In genomic region chr1:214640431-214641213, GRCh38 we compare ENCODE assay signal across 18 cellular contexts. TPM values are rescaled to one million over a fixed set of nuclear protein-coding genes. Genes with fewer than 3 reads are reported as not detected.
DNase-seq lines count a peak whose midpoint lies in the region; ATAC-seq and TF ChIP-seq lines count a peak whose summit lies in the region.
"Had no signal": no experiment of that assay in that cellular context is flagged by ENCODE, and none has a peak within 500 bp of the region (broad histone marks: within the 10 kb centered on the region; RNA-seq: fewer than 3 reads in every experiment).

No MANE protein-coding gene starts in this region.

- H3K4me3 ChIP-seq in CD8-positive, alpha-beta memory T cell (ENCODE audit: low read length), result peak overlapping the region; percentile 35
- H3K4me3 ChIP-seq in right atrium auricular region, result no peak overlapping the region
- H3K4me3 ChIP-seq in body of pancreas, result no peak overlapping the region
- H3K4me3 ChIP-seq: BLaER1 treated with 17β-estradiol and CSF1 and Interleukin-3, amounts not matched to agents 10 nM and 100 nM had no signal

- H3K4me3 Mint-ChIP-seq in activated CD4-positive, alpha-beta T cell treated with anti-CD3 and anti-CD28 coated beads for 36 hours, result no peak overlapping the region
- H3K4me3 Mint-ChIP-seq in CD8-positive, alpha-beta memory T cell, result no peak overlapping the region
- no peak overlapping the region for H3K4me3 Mint-ChIP-seq in T-cell
- no peak overlapping the region for H3K4me3 Mint-ChIP-seq in naive thymus-derived CD8-positive, alpha-beta T cell
- H3K4me3 Mint-ChIP-seq: IgD-negative memory B cell had no signal

- no peak overlapping the region for H3K27ac ChIP-seq in CD8-positive, alpha-beta memory T cell (ENCODE audit: low read depth, low read length)
- H3K27ac ChIP-seq in right atrium auricular region, result no peak overlapping the region
- no peak overlapping the region for H3K27ac ChIP-seq in body of pancreas
- H3K27ac ChIP-seq: 22Rv1; BLaER1 treated with 17β-estradiol and CSF1 and Interleukin-3, amounts not matched to agents 10 nM and 100 nM had no signal

- H3K27me3 Mint-ChIP-seq in activated CD4-positive, alpha-beta T cell treated with anti-CD3 and anti-CD28 coated beads for 36 hours, result no peaks in the 10 kb centered on the region
- H3K27me3 Mint-ChIP-seq in CD8-positive, alpha-beta memory T cell, result no peaks in the 10 kb centered on the region
- no peaks in the 10 kb centered on the region for H3K27me3 Mint-ChIP-seq in T-cell
- H3K27me3 Mint-ChIP-seq in naive thymus-derived CD8-positive, alpha-beta T cell, result no peaks in the 10 kb centered on the region
- H3K27me3 Mint-ChIP-seq: IgD-negative memory B cell had no signal

- peaks cover 41% of the 10 kb centered on the region for H3K36me3 Mint-ChIP-seq in activated CD4-positive, alpha-beta T cell treated with anti-CD3 and anti-CD28 coated beads for 36 hours (ENCODE audit: low read depth)
- H3K36me3 Mint-ChIP-seq in CD8-positive, alpha-beta memory T cell, result no peaks in the 10 kb centered on the region
- no peaks in the 10 kb centered on the region for H3K36me3 Mint-ChIP-seq in T-cell
- peaks cover 0 to 12% (median 4%) of the 10 kb centered on the region in 3 donors for H3K36me3 Mint-ChIP-seq in naive thymus-derived CD8-positive, alpha-beta T cell
- H3K36me3 Mint-ChIP-seq: IgD-negative memory B cell had no signal

- H3K36me3 ChIP-seq in CD8-positive, alpha-beta memory T cell (ENCODE audit: insufficient read depth, low read length), result no peaks in the 10 kb centered on the region
- H3K36me3 ChIP-seq in right atrium auricular region (no peaks in the 10 kb centered on the region), body of pancreas (replicated peaks in 1 of 2; ENCODE audit: insufficient read depth in 1 of 2, low read depth in 2 of 2) (no peaks in the 10 kb centered on the region)

- H3K27ac Mint-ChIP-seq in activated CD4-positive, alpha-beta T cell treated with anti-CD3 and anti-CD28 coated beads for 36 hours, result no peak overlapping the region
- H3K27ac Mint-ChIP-seq in CD8-positive, alpha-beta memory T cell, result no peak overlapping the region
- H3K27ac Mint-ChIP-seq in T-cell, result no peak overlapping the region
- H3K27ac Mint-ChIP-seq in naive thymus-derived CD8-positive, alpha-beta T cell, result no peak overlapping the region
- H3K27ac Mint-ChIP-seq: IgD-negative memory B cell had no signal

- peaks cover 14% of the 10 kb centered on the region for H3K9me3 Mint-ChIP-seq in activated CD4-positive, alpha-beta T cell treated with anti-CD3 and anti-CD28 coated beads for 36 hours (ENCODE audit: low read depth)
- H3K9me3 Mint-ChIP-seq in CD8-positive, alpha-beta memory T cell, result no peaks in the 10 kb centered on the region
- no peaks in the 10 kb centered on the region for H3K9me3 Mint-ChIP-seq in T-cell
- peaks cover 0 to 12% (median 0%) of the 10 kb centered on the region in 9 donors for H3K9me3 Mint-ChIP-seq in naive thymus-derived CD8-positive, alpha-beta T cell
- H3K9me3 Mint-ChIP-seq: IgD-negative memory B cell had no signal

- POLR2A ChIA-PET in activated CD4-positive, alpha-beta T cell treated with anti-CD3 and anti-CD28 coated beads for 36 hours (lab: Charles Lee), result no interaction called here
- POLR2A ChIA-PET in CD8-positive, alpha-beta memory T cell (lab: Charles Lee), result no interaction called here
- POLR2A ChIA-PET in T-cell (lab: Charles Lee), result interaction anchor here in 1 of 2 donors (0.6 kb wide), 2 partner anchors 25 to 927 kb away, joined by 3 read pairs; partner anchors contain the start of gene KCTD3
- POLR2A ChIA-PET in naive thymus-derived CD8-positive, alpha-beta T cell (lab: Charles Lee), result interaction anchor here (1.2 kb wide), 1 partner anchor 12 kb away, joined by 4 read pairs; no protein-coding TSS in a partner anchor

- TF ChIP-seq CTCF in right atrium auricular region (IDR thresholded peaks at IDR 0.05) (no peak), body of pancreas (IDR thresholded peaks at IDR 0.05) (no peak)

- DNase-seq in activated CD4-positive, alpha-beta T cell treated with anti-CD3 and anti-CD28 coated beads for 36 hours, result no peak
- no peak for DNase-seq in activated CD4-positive, alpha-beta T cell treated with anti-CD3 and anti-CD28 coated beads, Interleukin-2, amount 50 U/mL, for 48 hours
- peak in 1 of 5 donors; percentile 32 for DNase-seq in CD8-positive, alpha-beta memory T cell
- peak in 4 of 34 experiments; percentile 6 to 31 (median 8) for DNase-seq in T-cell
- peak in 4 of 10 donors; percentile 6 to 61 (median 38) for DNase-seq in naive thymus-derived CD8-positive, alpha-beta T cell
- DNase-seq in right atrium auricular region (ENCODE audit: low spot score), result no peak
- no peak for DNase-seq in NCI-H2196 (lab: John Stamatoyannopoulos, UW; ENCODE audit: unreplicated experiment)
- no peak for DNase-seq in body of pancreas
- DNase-seq: Caco-2, NCI-H187 treated with DMSO at 0.1 percent for 48 hours, NCI-H446, NCI-H69, OCI-M1, SHP77 treated with DMSO at 0.1 percent for 48 hours had no signal

- intact Hi-C loops in activated CD4-positive, alpha-beta T cell treated with anti-CD3 and anti-CD28 coated beads for 36 hours (cut with DNase I, micrococcal nuclease), result no loop called here
- intact Hi-C loops in body of pancreas (cut with DNase I), result no loop called here

- CTCF ChIA-PET in activated CD4-positive, alpha-beta T cell treated with anti-CD3 and anti-CD28 coated beads for 36 hours (lab: Charles Lee), result interaction anchor here (0.9 to 6.0 kb wide), 5 partner anchors 11 to 889 kb away, joined by 3 to 53 read pairs (median 4); no protein-coding TSS in a partner anchor
- CTCF ChIA-PET in CD8-positive, alpha-beta memory T cell (lab: Charles Lee), result no interaction called here
- CTCF ChIA-PET in T-cell (lab: Charles Lee), result interaction anchor here (0.6 to 1.3 kb wide), 4 partner anchors 9 to 680 kb away, joined by 3 to 7 read pairs (median 4); no protein-coding TSS in a partner anchor

- H3K27me3 ChIP-seq in CD8-positive, alpha-beta memory T cell (ENCODE audit: insufficient read depth, low read length, poor library complexity, severe bottlenecking), result no peaks in the 10 kb centered on the region
- no peaks in the 10 kb centered on the region for H3K27me3 ChIP-seq in right atrium auricular region
- no peaks in the 10 kb centered on the region for H3K27me3 ChIP-seq in body of pancreas
- H3K27me3 ChIP-seq: BLaER1 treated with 17β-estradiol and CSF1 and Interleukin-3, amounts not matched to agents 10 nM and 100 nM had no signal

- TF ChIP-seq POLR2A in body of pancreas (IDR thresholded peaks at IDR 0.05), result no peak

- ATAC-seq in activated CD4-positive, alpha-beta T cell treated with anti-CD3 and anti-CD28 coated beads for 36 hours, result peak; percentile 56
- ATAC-seq in T-cell (replicated peaks in 1 of 4) (peak; percentile 74 to 83 (median 78)), body of pancreas (no peak)
- ATAC-seq in naive thymus-derived CD8-positive, alpha-beta T cell, result peak; percentile 80 to 81
- ATAC-seq: HCT116 had no signal

- WGBS in body of pancreas, 2 donors, result 86 to 89% methylated on average over 6 of the region's 6 CpGs

- no peaks in the 10 kb centered on the region for H3K4me1 Mint-ChIP-seq in activated CD4-positive, alpha-beta T cell treated with anti-CD3 and anti-CD28 coated beads for 36 hours
- peaks cover 13 to 22% (median 18%) of the 10 kb centered on the region in 3 donors for H3K4me1 Mint-ChIP-seq in CD8-positive, alpha-beta memory T cell
- peaks cover 2 to 32% (median 23%) of the 10 kb centered on the region in 3 donors for H3K4me1 Mint-ChIP-seq in T-cell
- H3K4me1 Mint-ChIP-seq in naive thymus-derived CD8-positive, alpha-beta T cell, result peaks cover 0 to 27% (median 14%) of the 10 kb centered on the region in 4 donors
- H3K4me1 Mint-ChIP-seq: IgD-negative memory B cell had no signal

- H3K9me3 ChIP-seq in CD8-positive, alpha-beta memory T cell (ENCODE audit: low read length), result peaks cover 5% of the 10 kb centered on the region
- H3K9me3 ChIP-seq in right atrium auricular region, result no peaks in the 10 kb centered on the region
- no peaks in the 10 kb centered on the region for H3K9me3 ChIP-seq in body of pancreas
- H3K9me3 ChIP-seq: BLaER1 treated with 17β-estradiol and CSF1 and Interleukin-3, amounts not matched to agents 10 nM and 100 nM; Caco-2 had no signal

- peaks cover 51% of the 10 kb centered on the region for H3K4me1 ChIP-seq in CD8-positive, alpha-beta memory T cell (ENCODE audit: insufficient read depth, low read length)
- H3K4me1 ChIP-seq in right atrium auricular region, result no peaks in the 10 kb centered on the region
- no peaks in the 10 kb centered on the region for H3K4me1 ChIP-seq in body of pancreas
- H3K4me1 ChIP-seq: BLaER1 treated with 17β-estradiol and CSF1 and Interleukin-3, amounts not matched to agents 10 nM and 100 nM; Caco-2 had no signal

RNA-seq across cellular contexts. Expression of gene CENPF, which starts 37.6 kb away (rescaled TPM):
- 100 to 1,000 TPM; 102 to 107 TPM for total RNA-seq in activated CD4-positive, alpha-beta T cell treated with anti-CD3 and anti-CD28 coated beads for 36 hours
- total RNA-seq in CD8-positive, alpha-beta memory T cell, result 10 to 100 TPM; 44.2 to 45.5 TPM
- 0.77 TPM for polyA plus RNA-seq in CD8-positive, alpha-beta memory T cell
- total RNA-seq in T-cell (1 to 10 TPM; 3.1 to 6.7 (median 4.1) TPM), right atrium auricular region (1 to 10 TPM in 1 of 2 donors, under 1 TPM in 1; 0.63 to 3.3 TPM), body of pancreas (under 1 TPM in 1 of 2 donors, not detected in 1; under 0.01 TPM)
- total RNA-seq in naive thymus-derived CD8-positive, alpha-beta T cell, result 1 to 10 TPM; 1.8 to 2.6 TPM
- 1 to 10 TPM in 1 of 3 donors, under 1 TPM in 1, not detected in 1; 0.66 to 1.5 TPM for polyA plus RNA-seq in naive thymus-derived CD8-positive, alpha-beta T cell

Comparison
In these comparisons a context has a peak if more than half of its experiments do, and no peak if none do; other contexts are left out.
1. RNA of gene CENPF, which starts 37.6 kb away (total RNA-seq): 102 to 107 TPM in activated CD4-positive, alpha-beta T cell treated with anti-CD3 and anti-CD28 coated beads for 36 hours and 44.2 to 45.5 TPM in CD8-positive, alpha-beta memory T cell; 3.1 to 6.7 TPM in T-cell, 0.63 to 3.3 TPM in right atrium auricular region, 1.8 to 2.6 TPM in naive thymus-derived CD8-positive, alpha-beta T cell and under 0.01 TPM in body of pancreas; every median in the first group is over 4 times any median in the second.